In genomic region chr9:128131346-128131745, GRCh38 we compare ENCODE assay signal across 7 cellular contexts. TPM values are rescaled to one million over a fixed set of nuclear protein-coding genes. Genes with fewer than 3 reads are reported as not detected.
"Had no signal": no experiment of that assay in that cellular context is flagged by ENCODE, and none has a peak within 500 bp of the region (broad histone marks: within the 10 kb centered on the region; RNA-seq: fewer than 3 reads in every experiment).

No MANE protein-coding gene starts in this region.

RNA-seq across cellular contexts. Expression of gene LCN2, which starts 17.9 kb away (rescaled TPM):
- total RNA-seq: cerebellum; endodermal cell; fibroblast of lung; mesothelial cell of epicardium; naive thymus-derived CD4-positive, alpha-beta T cell; osteoblast; pulmonary artery endothelial cell had no signal
- polyA plus RNA-seq: fibroblast of lung; naive thymus-derived CD4-positive, alpha-beta T cell had no signal
